8 cellular contexts compared by ENCODE assay signal in the genomic region with DNA sequence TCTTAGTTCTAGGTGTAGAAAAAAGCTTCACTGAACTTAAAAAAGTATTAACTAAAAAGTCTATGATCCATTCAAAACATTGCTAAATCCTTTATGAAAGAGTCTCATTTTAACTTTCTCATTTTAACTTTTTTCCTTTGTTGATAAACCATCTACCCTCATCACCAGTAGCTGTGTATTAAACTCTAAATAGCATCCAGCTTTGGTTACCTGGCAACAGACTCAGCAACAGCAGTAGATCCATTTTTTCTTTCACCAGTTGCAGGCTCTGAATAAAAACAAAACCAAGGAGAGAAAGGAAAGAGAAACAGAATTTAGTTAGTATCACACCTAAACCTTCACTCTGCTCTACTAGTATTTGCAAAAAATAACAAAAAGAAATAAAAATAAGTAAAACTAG. TPM values are rescaled to one million over a fixed set of nuclear protein-coding genes. Genes with fewer than 3 reads are reported as not detected.
DNase-seq lines count a peak whose midpoint lies in the region; ATAC-seq and TF ChIP-seq lines count a peak whose summit lies in the region.

No MANE protein-coding gene starts in this region.

- TF ChIP-seq CTCF in ascending aorta (IDR thresholded peaks at IDR 0.05): no peak

- H2BK15ac ChIP-seq in mesenchymal stem cell (ENCODE audit: low read depth, poor library complexity, severe bottlenecking): no peak overlapping the region

- H2BK12ac ChIP-seq in mesenchymal stem cell (ENCODE audit: low read length in 2 of 2): no peak overlapping the region

- H2AFZ ChIP-seq in mesenchymal stem cell (ENCODE audit: low read depth, low read length): no peak overlapping the region

- H4K8ac ChIP-seq in mesenchymal stem cell (ENCODE audit: low read length): no peak overlapping the region

- no peak overlapping the region for H3K4ac ChIP-seq in mesenchymal stem cell (ENCODE audit: low read depth in 1 of 2, low read length in 2 of 2)

- peak overlapping the region in 2 of 8 donors; percentile 51 to 68 for H3K27ac Mint-ChIP-seq in CD8-positive, alpha-beta memory T cell

- H3K36me3 ChIP-seq in HUES48 (ENCODE audit: control insufficient read depth, insufficient read depth, low read length) (peaks cover 85% of the 10 kb centered on the region), ascending aorta (peaks cover 17 to 26% of the 10 kb centered on the region in 2 donors), mesenchymal stem cell (ENCODE audit: control insufficient read depth in 1 of 2, insufficient read depth in 2 of 2, low read depth in 1 of 2, low read length in 2 of 2) (peaks cover 21 to 63% of the 10 kb centered on the region in 2 experiments)
- H3K36me3 ChIP-seq in CD8-positive, alpha-beta memory T cell (ENCODE audit: insufficient read depth, low read length): peaks cover 5% of the 10 kb centered on the region

- intact Hi-C loops in ascending aorta (cut with DNase I): loop anchor here (2.0 kb wide), 1 partner anchor 69 kb away; no protein-coding TSS in a partner anchor

- no peak overlapping the region for H4K91ac ChIP-seq in mesenchymal stem cell (ENCODE audit: low read length)

- POLR2A ChIA-PET in CD8-positive, alpha-beta memory T cell (lab: Charles Lee): no interaction called here

- H2BK5ac ChIP-seq in mesenchymal stem cell (ENCODE audit: low read depth, low read length, poor library complexity, severe bottlenecking): no peak overlapping the region

- no peak overlapping the region for H3K18ac ChIP-seq in mesenchymal stem cell (ENCODE audit: low read depth in 1 of 2, low read length in 2 of 2)

- no peak overlapping the region for H3K9ac ChIP-seq in HUES48 (ENCODE audit: low read depth, low read length)
- peak overlapping the region; percentile 71 for H3K9ac ChIP-seq in mesenchymal stem cell (ENCODE audit: low read length)

- peak overlapping the region; percentile 85 for H3K27ac ChIP-seq in HUES48 (ENCODE audit: low read depth, low read length)
- peak overlapping the region; percentile 48 to 56 for H3K27ac ChIP-seq in ascending aorta
- peak overlapping the region; percentile 77 for H3K27ac ChIP-seq in mesenchymal stem cell (ENCODE audit: low read length, poor library complexity, severe bottlenecking)
- no peak overlapping the region for H3K27ac ChIP-seq in CD8-positive, alpha-beta memory T cell (ENCODE audit: low read depth, low read length)

- H3K4me2 ChIP-seq in mesenchymal stem cell (ENCODE audit: low read length, poor library complexity, severe bottlenecking): no peak overlapping the region

- H2BK120ac ChIP-seq in mesenchymal stem cell (ENCODE audit: low read depth, low read length): no peak overlapping the region

- H2AK5ac ChIP-seq in mesenchymal stem cell (ENCODE audit: low read length, severe bottlenecking): no peak overlapping the region

- H3K14ac ChIP-seq in mesenchymal stem cell (ENCODE audit: low read length in 2 of 2): no peak overlapping the region

- H3K79me1 ChIP-seq in mesenchymal stem cell (replicated peaks; ENCODE audit: low read length, poor library complexity, severe bottlenecking): peaks cover 23% of the 10 kb centered on the region

- no peaks in the 10 kb centered on the region for H3K9me3 ChIP-seq in HUES48 (ENCODE audit: control insufficient read depth, insufficient read depth, low read length)
- H3K9me3 ChIP-seq in ascending aorta: no peaks in the 10 kb centered on the region
- H3K9me3 ChIP-seq in mesenchymal stem cell (ENCODE audit: control insufficient read depth, low read length): no peaks in the 10 kb centered on the region
- H3K9me3 ChIP-seq in CD8-positive, alpha-beta memory T cell (ENCODE audit: low read length): no peaks in the 10 kb centered on the region

- no peak overlapping the region for H3K4me3 Mint-ChIP-seq in CD8-positive, alpha-beta memory T cell

- peak; percentile 34 for DNase-seq in Daoy (ENCODE audit: low read depth)
- DNase-seq in ascending aorta (ENCODE audit: low spot score in 2 of 2): no peak
- peak; percentile 67 for DNase-seq in mesenchymal stem cell
- no peak for DNase-seq in CD8-positive, alpha-beta memory T cell
- DNase-seq in COR-L47 (lab: John Stamatoyannopoulos, UW): no peak
- no peak for DNase-seq in cerebellar nuclear complex (lab: John Stamatoyannopoulos, UW)

- H3K36me3 Mint-ChIP-seq in CD8-positive, alpha-beta memory T cell: peaks cover 0 to 60% (median 18%) of the 10 kb centered on the region in 3 donors

- ATAC-seq in HG03460 (IDR thresholded peaks at IDR 0.05; ENCODE audit: unreplicated experiment): no peak

- H3K9me3 Mint-ChIP-seq in CD8-positive, alpha-beta memory T cell: no peaks in the 10 kb centered on the region

- H3K4me3 ChIP-seq in HUES48 (ENCODE audit: low read depth, low read length) (no peak overlapping the region), ascending aorta (no peak overlapping the region), mesenchymal stem cell (ENCODE audit: insufficient read depth in 1 of 2, low read depth in 1 of 2, low read length in 2 of 2) (no peak overlapping the region)
- H3K4me3 ChIP-seq in CD8-positive, alpha-beta memory T cell (ENCODE audit: low read length): no peak overlapping the region

- H3K4me1 Mint-ChIP-seq in CD8-positive, alpha-beta memory T cell: peaks cover 0 to 4% (median 4%) of the 10 kb centered on the region in 3 donors

- H3K4me1 ChIP-seq in HUES48 (ENCODE audit: control insufficient read depth, insufficient read depth, low read length) (peaks cover 6% of the 10 kb centered on the region; the same call in 1 of the 2 replicates), ascending aorta (peaks cover 0 to 9% of the 10 kb centered on the region in 2 donors), mesenchymal stem cell (ENCODE audit: control insufficient read depth, insufficient read depth, low read depth, low read length) (peaks cover 2% of the 10 kb centered on the region)
- H3K4me1 ChIP-seq in CD8-positive, alpha-beta memory T cell (ENCODE audit: insufficient read depth, low read length): no peaks in the 10 kb centered on the region

- H3K23ac ChIP-seq in mesenchymal stem cell (ENCODE audit: low read length in 2 of 2): no peak overlapping the region

- H3K27me3 Mint-ChIP-seq in CD8-positive, alpha-beta memory T cell: no peaks in the 10 kb centered on the region

- no peaks in the 10 kb centered on the region for H3K27me3 ChIP-seq in HUES48 (ENCODE audit: control insufficient read depth, insufficient read depth, low read length)
- no peaks in the 10 kb centered on the region for H3K27me3 ChIP-seq in ascending aorta
- no peaks in the 10 kb centered on the region for H3K27me3 ChIP-seq in mesenchymal stem cell (ENCODE audit: control insufficient read depth in 1 of 2, insufficient read depth in 1 of 2, low read length in 2 of 2)
- no peaks in the 10 kb centered on the region for H3K27me3 ChIP-seq in CD8-positive, alpha-beta memory T cell (ENCODE audit: insufficient read depth, low read length, poor library complexity, severe bottlenecking)

- CTCF ChIA-PET in CD8-positive, alpha-beta memory T cell (lab: Charles Lee): interaction anchor here (0.7 to 1.5 kb wide), 2 partner anchors 70 to 73 kb away, joined by 3 to 10 read pairs; no protein-coding TSS in a partner anchor

RNA-seq across cellular contexts. Expression of a gene that starts 51.6 kb away (rescaled TPM):
- total RNA-seq in Daoy (2014; rRNA removed; shearing (Covaris generic)): 30.6 TPM in 2 replicates
- 34.6 TPM for total RNA-seq in ascending aorta
- 25.7 TPM for polyA plus RNA-seq in mesenchymal stem cell (2013, experiment 1 of 2)
- 21.9 TPM for polyA plus RNA-seq in mesenchymal stem cell (2013, experiment 2 of 2)
- total RNA-seq in CD8-positive, alpha-beta memory T cell: 10 to 100 TPM; 28.7 to 29.1 TPM
- 8.2 TPM for polyA plus RNA-seq in CD8-positive, alpha-beta memory T cell

Comparison
In these comparisons a context has a peak if more than half of its experiments do, and no peak if none do; other contexts are left out.
1. DNase-seq: peak in Daoy (single experiment) and mesenchymal stem cell (single experiment); none in ascending aorta (0 of 2), CD8-positive, alpha-beta memory T cell (0 of 5), COR-L47 (single experiment) and cerebellar nuclear complex (0 of 2).